ENCODE assay signal across 1 cellular context in genomic region chr7:33062023-33062781, GRCh38.
TF ChIP-seq lines count a peak whose summit lies in the region.

Gene NT5C3A (minus strand): TSS chr7:33062776. CDS start chr7:33062705, 71 bp downstream.

TF ChIP-seq in A549, 52 proteins besides CTCF, POLR2A, EP300 and RAD21 (continued from another document):
- peak; percentile 53; the same call in 1 of the 2 replicates for TF ChIP-seq REST (IDR thresholded peaks at IDR 0.05)
